In the genomic region with DNA sequence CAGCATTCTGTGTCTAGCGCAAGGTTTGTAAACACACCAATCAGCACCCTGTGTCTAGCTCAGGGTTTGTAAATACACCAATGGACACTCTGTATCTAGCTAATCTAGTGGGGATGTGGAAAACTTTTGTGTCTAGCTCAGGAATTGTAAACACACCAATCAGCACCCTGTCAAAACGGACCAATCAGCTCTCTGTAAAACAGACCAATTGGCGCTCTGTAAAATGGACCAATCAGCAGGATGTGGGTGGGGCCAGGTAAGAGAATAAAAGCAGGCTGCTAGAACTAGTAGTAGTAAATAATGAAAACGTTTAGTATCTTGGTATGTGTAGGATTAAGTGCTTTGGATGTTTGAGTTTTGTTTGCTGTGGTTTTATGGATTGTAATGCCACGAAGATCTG, we compare ENCODE assay signal across 2 cellular contexts. TPM values are rescaled to one million over a fixed set of nuclear protein-coding genes. Genes with fewer than 3 reads are reported as not detected.
"Had no signal": no experiment of that assay in that cellular context is flagged by ENCODE, and none has a peak within 500 bp of the region (broad histone marks: within the 10 kb centered on the region; RNA-seq: fewer than 3 reads in every experiment).

No MANE protein-coding gene starts in this region.

RNA-seq across cellular contexts. Expression of gene KIF13A, which starts 33.1 kb away (rescaled TPM):
- total RNA-seq: activated CD4-positive, alpha-beta memory T cell treated with anti-CD3 and anti-CD28 coated beads, Interleukin-2, amount 10 ng/mL, durations not matched to agents 7 days and 5 days; activated CD4-positive, alpha-beta T cell treated with anti-CD3 and anti-CD28 coated beads, Interleukin-2, amount 10 ng/mL, durations not matched to agents 7 days and 5 days had no signal
